19 cellular contexts compared by ENCODE assay signal in the genomic region with DNA sequence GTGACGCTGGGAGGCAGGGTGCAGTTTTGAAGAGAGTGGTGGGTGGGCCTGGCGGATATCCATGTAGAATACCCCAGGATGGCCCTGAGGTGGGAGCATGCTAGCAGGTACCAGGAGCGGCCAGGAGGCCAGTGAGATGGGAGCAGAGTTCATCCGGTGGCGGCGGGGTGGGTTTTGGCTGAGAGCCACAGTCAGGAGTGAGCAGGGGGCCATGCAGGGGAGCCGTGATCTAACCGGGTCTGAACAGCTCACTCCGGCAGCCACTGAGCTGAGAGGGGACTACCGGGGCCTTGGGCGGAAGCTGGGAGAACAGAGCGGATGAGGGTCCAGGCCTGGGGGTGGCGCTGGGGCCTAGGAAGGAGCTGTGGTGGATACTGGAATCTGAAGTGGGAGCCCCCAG. TPM values are rescaled to one million over a fixed set of nuclear protein-coding genes. Genes with fewer than 3 reads are reported as not detected.
A peak's percentile ranks its signal among the peaks of the same experiment; 100 is the strongest.
DNase-seq lines count a peak whose midpoint lies in the region; ATAC-seq and TF ChIP-seq lines count a peak whose summit lies in the region.
"Had no signal": no experiment of that assay in that cellular context is flagged by ENCODE, and none has a peak within 500 bp of the region (broad histone marks: within the 10 kb centered on the region; RNA-seq: fewer than 3 reads in every experiment).

No MANE protein-coding gene starts in this region.

- no peak for ATAC-seq in HG03378 (IDR thresholded peaks at IDR 0.05; ENCODE audit: unreplicated experiment)
- ATAC-seq: naive thymus-derived CD8-positive, alpha-beta T cell; PC-3 had no signal

- H3K79me1 ChIP-seq in mesenchymal stem cell (replicated peaks; ENCODE audit: low read length, poor library complexity, severe bottlenecking): no peaks in the 10 kb centered on the region

- no peak overlapping the region for H2BK15ac ChIP-seq in mesenchymal stem cell (ENCODE audit: low read depth, poor library complexity, severe bottlenecking)

- no peak overlapping the region for H2AK5ac ChIP-seq in mesenchymal stem cell (ENCODE audit: low read length, severe bottlenecking)

- no peak for TF ChIP-seq CTCF in HEK293 (tag by site-specific recombination; IDR thresholded peaks at IDR 0.05)
- TF ChIP-seq CTCF in spleen (IDR thresholded peaks at IDR 0.05 in 8 of 11, conservative IDR thresholded peaks at IDR 0.05 in 3 of 11): no peak

- H2BK5ac ChIP-seq in mesenchymal stem cell (ENCODE audit: low read depth, low read length, poor library complexity, severe bottlenecking): no peak overlapping the region

- WGBS in spleen, 5 donors: 83 to 92% (median 89%) methylated on average over 13 of the region's 13 CpGs
- WGBS in mesenchymal stem cell: 91% methylated on average over 13 of the region's 13 CpGs

- H3K4me3 ChIP-seq in HEK293 (ENCODE audit: low read depth, low read length): no peak overlapping the region
- H3K4me3 ChIP-seq in spleen: no peak overlapping the region
- H3K4me3 ChIP-seq in mesenchymal stem cell (ENCODE audit: insufficient read depth in 1 of 2, low read depth in 1 of 2, low read length in 2 of 2): no peak overlapping the region
- H3K4me3 ChIP-seq: dorsolateral prefrontal cortex, lower lobe of right lung had no signal

- intact Hi-C loops in spleen (cut with DNase I; ENCODE audit: low total_unique reads): no loop called here

- H3K9me3 ChIP-seq in HEK293 (ENCODE audit: control insufficient read depth, insufficient read depth, low read depth, low read length): no peaks in the 10 kb centered on the region
- no peaks in the 10 kb centered on the region for H3K9me3 ChIP-seq in spleen
- no peaks in the 10 kb centered on the region for H3K9me3 ChIP-seq in mesenchymal stem cell (ENCODE audit: control insufficient read depth, low read length)
- H3K9me3 ChIP-seq: lower lobe of right lung had no signal

- H3K27me3 ChIP-seq in spleen (replicated peaks in 1 of 7): no peaks in the 10 kb centered on the region
- H3K27me3 ChIP-seq in mesenchymal stem cell (ENCODE audit: control insufficient read depth in 1 of 2, insufficient read depth in 1 of 2, low read length in 2 of 2): peaks cover 22 to 71% of the 10 kb centered on the region in 2 experiments

- peak; percentile 56 to 60 for DNase-seq in NCI-H524 (lab: John Stamatoyannopoulos, UW)
- DNase-seq in NCI-H524 treated with DMSO at 0.1 percent for 48 hours (lab: John Stamatoyannopoulos, UW): no peak
- peak; percentile 37 for DNase-seq in islet precursor cell
- DNase-seq in spleen: peak; percentile 54
- DNase-seq in mesenchymal stem cell: no peak
- no peak for DNase-seq in glomerular visceral epithelial cell (ENCODE audit: extremely low spot score)
- DNase-seq: activated CD4-positive, CD25-positive, alpha-beta regulatory T cell; C1 segment of cervical spinal cord; Kasumi-1; lower lobe of right lung; naive thymus-derived CD8-positive, alpha-beta T cell; NCI-H774; PC-3; small intestine; stimulated activated CD8-positive, alpha-beta memory T cell treated with anti-CD3 and anti-CD28 coated beads, Interleukin-4, amount 100 ng/mL, for 48 hours; substantia nigra had no signal

- H3K27ac ChIP-seq in HEK293 (ENCODE audit: extremely low read depth, low read depth, low read length) (no peak overlapping the region), spleen (no peak overlapping the region), mesenchymal stem cell (ENCODE audit: low read length, poor library complexity, severe bottlenecking) (no peak overlapping the region)
- H3K27ac ChIP-seq: dorsolateral prefrontal cortex, lower lobe of right lung had no signal

- no peak overlapping the region for H2AFZ ChIP-seq in mesenchymal stem cell (ENCODE audit: low read depth, low read length)

- no peak for TF ChIP-seq POLR2A in spleen (IDR thresholded peaks at IDR 0.05)

- H2BK12ac ChIP-seq in mesenchymal stem cell (ENCODE audit: low read length in 2 of 2): no peak overlapping the region

- no peak overlapping the region for H3K18ac ChIP-seq in mesenchymal stem cell (ENCODE audit: low read depth in 1 of 2, low read length in 2 of 2)

- H3K36me3 ChIP-seq in HEK293 (ENCODE audit: control insufficient read depth in 2 of 2, insufficient read depth in 1 of 2, low read length in 2 of 2) (no peaks in the 10 kb centered on the region), spleen (no peaks in the 10 kb centered on the region), mesenchymal stem cell (ENCODE audit: control insufficient read depth in 1 of 2, insufficient read depth in 2 of 2, low read depth in 1 of 2, low read length in 2 of 2) (no peaks in the 10 kb centered on the region)
- H3K36me3 ChIP-seq: lower lobe of right lung had no signal

- CTCF ChIA-PET in HEK293 (lab: Yijun Ruan, JAX): interaction anchor here (2.1 kb wide), 1 partner anchor 97 kb away, joined by 12 read pairs; no protein-coding TSS in a partner anchor

- no peak overlapping the region for H3K4me2 ChIP-seq in mesenchymal stem cell (ENCODE audit: low read length, poor library complexity, severe bottlenecking)

- H4K91ac ChIP-seq in mesenchymal stem cell (ENCODE audit: low read length): no peak overlapping the region

- no peak overlapping the region for H4K8ac ChIP-seq in mesenchymal stem cell (ENCODE audit: low read length)

- H3K23ac ChIP-seq in mesenchymal stem cell (ENCODE audit: low read length in 2 of 2): no peak overlapping the region

- H3K9ac ChIP-seq in mesenchymal stem cell (ENCODE audit: low read length): no peak overlapping the region

- H3K4ac ChIP-seq in mesenchymal stem cell (ENCODE audit: low read depth in 1 of 2, low read length in 2 of 2): no peak overlapping the region

- no peak overlapping the region for H3K14ac ChIP-seq in mesenchymal stem cell (ENCODE audit: low read length in 2 of 2)

- POLR2A ChIA-PET in HEK293 (lab: Yijun Ruan, JAX): interaction anchor here (0.6 kb wide), 1 partner anchor 1027 kb away, joined by 3 read pairs; no protein-coding TSS in a partner anchor

- H3K4me1 ChIP-seq in HEK293 (ENCODE audit: control insufficient read depth, insufficient read depth, low read length) (no peaks in the 10 kb centered on the region), spleen (no peaks in the 10 kb centered on the region), mesenchymal stem cell (ENCODE audit: control insufficient read depth, insufficient read depth, low read depth, low read length) (peaks cover 2% of the 10 kb centered on the region)
- H3K4me1 ChIP-seq: lower lobe of right lung had no signal

- H2BK120ac ChIP-seq in mesenchymal stem cell (ENCODE audit: low read depth, low read length): no peak overlapping the region

TF ChIP-seq in HEK293, 187 proteins besides CTCF, POLR2A, EP300 and RAD21 (continues in another document):
- TF ChIP-seq ZNF239 (tag by site-specific recombination; IDR thresholded peaks at IDR 0.05) (no peak), RBAK (tag by site-specific recombination; IDR thresholded peaks at IDR 0.05) (no peak), ZIC2 (tag by site-specific recombination; IDR thresholded peaks at IDR 0.05) (peak; percentile 18; the same call in 1 of the 2 replicates), IKZF3 (tag by site-specific recombination; IDR thresholded peaks at IDR 0.05) (no peak), GLIS2 (tag by site-specific recombination; IDR thresholded peaks at IDR 0.05) (peak; percentile 27; the same call in 1 of the 2 replicates), ZSCAN23 (tag by site-specific recombination; IDR thresholded peaks at IDR 0.05) (no peak), ZNF626 (tag by site-specific recombination; IDR thresholded peaks at IDR 0.05) (no peak), ZNF157 (tag by site-specific recombination; IDR thresholded peaks at IDR 0.05) (no peak), KLF16 (tag by site-specific recombination; IDR thresholded peaks at IDR 0.05) (no peak), ZNF624 (tag by site-specific recombination; IDR thresholded peaks at IDR 0.05) (no peak)
- TF ChIP-seq, protein P1, sequence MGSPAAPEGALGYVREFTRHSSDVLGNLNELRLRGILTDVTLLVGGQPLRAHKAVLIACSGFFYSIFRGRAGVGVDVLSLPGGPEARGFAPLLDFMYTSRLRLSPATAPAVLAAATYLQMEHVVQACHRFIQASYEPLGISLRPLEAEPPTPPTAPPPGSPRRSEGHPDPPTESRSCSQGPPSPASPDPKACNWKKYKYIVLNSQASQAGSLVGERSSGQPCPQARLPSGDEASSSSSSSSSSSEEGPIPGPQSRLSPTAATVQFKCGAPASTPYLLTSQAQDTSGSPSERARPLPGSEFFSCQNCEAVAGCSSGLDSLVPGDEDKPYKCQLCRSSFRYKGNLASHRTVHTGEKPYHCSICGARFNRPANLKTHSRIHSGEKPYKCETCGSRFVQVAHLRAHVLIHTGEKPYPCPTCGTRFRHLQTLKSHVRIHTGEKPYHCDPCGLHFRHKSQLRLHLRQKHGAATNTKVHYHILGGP (tag by site-specific recombination; IDR thresholded peaks at IDR 0.05): no peak
- TF ChIP-seq, protein P2, sequence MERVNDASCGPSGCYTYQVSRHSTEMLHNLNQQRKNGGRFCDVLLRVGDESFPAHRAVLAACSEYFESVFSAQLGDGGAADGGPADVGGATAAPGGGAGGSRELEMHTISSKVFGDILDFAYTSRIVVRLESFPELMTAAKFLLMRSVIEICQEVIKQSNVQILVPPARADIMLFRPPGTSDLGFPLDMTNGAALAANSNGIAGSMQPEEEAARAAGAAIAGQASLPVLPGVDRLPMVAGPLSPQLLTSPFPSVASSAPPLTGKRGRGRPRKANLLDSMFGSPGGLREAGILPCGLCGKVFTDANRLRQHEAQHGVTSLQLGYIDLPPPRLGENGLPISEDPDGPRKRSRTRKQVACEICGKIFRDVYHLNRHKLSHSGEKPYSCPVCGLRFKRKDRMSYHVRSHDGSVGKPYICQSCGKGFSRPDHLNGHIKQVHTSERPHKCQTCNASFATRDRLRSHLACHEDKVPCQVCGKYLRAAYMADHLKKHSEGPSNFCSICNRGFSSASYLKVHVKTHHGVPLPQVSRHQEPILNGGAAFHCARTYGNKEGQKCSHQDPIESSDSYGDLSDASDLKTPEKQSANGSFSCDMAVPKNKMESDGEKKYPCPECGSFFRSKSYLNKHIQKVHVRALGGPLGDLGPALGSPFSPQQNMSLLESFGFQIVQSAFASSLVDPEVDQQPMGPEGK (tag by site-specific recombination; IDR thresholded peaks at IDR 0.05): no peak
- TF ChIP-seq, protein P3, sequence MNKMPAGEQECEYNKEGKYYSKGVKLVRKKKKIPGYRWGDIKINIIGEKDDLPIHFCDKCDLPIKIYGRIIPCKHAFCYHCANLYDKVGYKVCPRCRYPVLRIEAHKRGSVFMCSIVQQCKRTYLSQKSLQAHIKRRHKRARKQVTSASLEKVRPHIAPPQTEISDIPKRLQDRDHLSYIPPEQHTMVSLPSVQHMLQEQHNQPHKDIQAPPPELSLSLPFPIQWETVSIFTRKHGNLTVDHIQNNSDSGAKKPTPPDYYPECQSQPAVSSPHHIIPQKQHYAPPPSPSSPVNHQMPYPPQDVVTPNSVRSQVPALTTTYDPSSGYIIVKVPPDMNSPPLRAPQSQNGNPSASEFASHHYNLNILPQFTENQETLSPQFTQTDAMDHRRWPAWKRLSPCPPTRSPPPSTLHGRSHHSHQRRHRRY (tag by site-specific recombination; IDR thresholded peaks at IDR 0.05): no peak

RNA-seq across cellular contexts. Expression of a gene that starts 47.6 kb away (rescaled TPM):
- total RNA-seq in spleen: 10 to 100 TPM in 1 of 7 donors, 1 to 10 TPM in 6; 4.0 to 14.4 (median 8.0) TPM
- 1 to 10 TPM; 1.7 to 2.4 (median 2.0) TPM for polyA plus RNA-seq in spleen
- polyA plus RNA-seq in mesenchymal stem cell (2013, experiment 1 of 2): 19.5 TPM
- polyA plus RNA-seq in mesenchymal stem cell (2013, experiment 2 of 2): 17.4 TPM

Comparison
In these comparisons a context has a peak if more than half of its experiments do, and no peak if none do; other contexts are left out.
1. DNase-seq: peak in NCI-H524 (2 of 2), islet precursor cell (single experiment) and spleen (single experiment); none in NCI-H524 treated with DMSO at 0.1 percent for 48 hours (single experiment), mesenchymal stem cell (single experiment) and glomerular visceral epithelial cell (single experiment).